ENCODE assay signal across 30 cellular contexts in genomic region chr1:209866201-209866600, GRCh38.
"Had no signal": no experiment of that assay in that cellular context is flagged by ENCODE, and none has a peak within 500 bp of the region (broad histone marks: within the 10 kb centered on the region; RNA-seq: fewer than 3 reads in every experiment).

No MANE protein-coding gene starts in this region.

- ATAC-seq: activated naive CD8-positive, alpha-beta T cell treated with anti-CD3 and anti-CD28 coated beads, Interleukin-2, amount 50 U/mL, for 24 hours; activated T-helper 17 cell treated with anti-CD3 and anti-CD28 coated beads, Interleukin-2, amount 50 U/mL, for 72 hours; natural killer cell; psoas muscle; stimulated activated effector memory CD8-positive, alpha-beta T cell treated with anti-CD3 and anti-CD28 coated beads, Interleukin-12 subunit alpha, Interleukin-12 subunit beta, amount 100 ng/mL, for 72 hours; stimulated activated naive CD8-positive, alpha-beta T cell treated with anti-CD3 and anti-CD28 coated beads, Interleukin-15, amount 100 ng/mL, for 72 hours had no signal

- H3K36me3 ChIP-seq: left ventricle myocardium inferior, neural progenitor cell, sigmoid colon, upper lobe of left lung, vagina had no signal

- DNase-seq: activated CD4-positive, alpha-beta memory T cell treated with anti-CD3 and anti-CD28 coated beads for 36 hours; activated CD4-positive, alpha-beta T cell treated with anti-CD3 and anti-CD28 coated beads, Interleukin-2, amount 10 ng/mL, durations not matched to agents 24 days and 14 days; activated CD4-positive, CD25-positive, alpha-beta regulatory T cell treated with anti-CD3 and anti-CD28 coated beads, Interleukin-2, amount 50 U/mL, for 72 hours; activated CD8-positive, alpha-beta memory T cell treated with anti-CD3 and anti-CD28 coated beads, Interleukin-2, amount 50 U/mL, for 48 hours; activated gamma-delta T cell treated with Interleukin-2 at 50 U/mL for 16 hours; activated naive CD4-positive, alpha-beta T cell treated with anti-CD3 and anti-CD28 coated beads, Interleukin-2, amount 50 U/mL, for 16 hours; activated naive CD8-positive, alpha-beta T cell treated with anti-CD3 and anti-CD28 coated beads, Interleukin-2, amount 50 U/mL, for 24 hours; activated T-cell treated with anti-CD3 and anti-CD28 coated beads, Interleukin-2, amount 50 U/mL, for 24 hours; amygdala; caudate nucleus; effector CD4-positive, alpha-beta T cell; islet precursor cell; left ventricle myocardium inferior; mesendoderm; natural killer cell; occipital lobe; psoas muscle; sigmoid colon; small intestine; stimulated activated CD4-positive, alpha-beta T cell treated with anti-CD3 and anti-CD28 coated beads, Interleukin-4, amount 100 ng/mL, for 24 hours; stimulated activated naive CD8-positive, alpha-beta T cell treated with anti-CD3 and anti-CD28 coated beads, Interleukin-15, amount 100 ng/mL, for 72 hours; substantia nigra; upper lobe of left lung had no signal

- H3K27ac ChIP-seq: epithelial cell of prostate, left ventricle myocardium inferior, neural progenitor cell, parathyroid adenoma, psoas muscle, sigmoid colon, upper lobe of left lung, vagina had no signal

- H3K4me1 ChIP-seq: left ventricle myocardium inferior, parathyroid adenoma, psoas muscle, sigmoid colon, vagina had no signal

- H3K27me3 ChIP-seq: neural progenitor cell, upper lobe of left lung, vagina had no signal

- H3K9me3 ChIP-seq: psoas muscle, vagina had no signal

- H3K4me3 ChIP-seq: left ventricle myocardium inferior, lung, neural progenitor cell, psoas muscle, sigmoid colon, upper lobe of left lung, vagina had no signal
